In genomic region chr6:15464211-15464725, GRCh38 we compare ENCODE assay signal across 8 cellular contexts.
A peak's percentile ranks its signal among the peaks of the same experiment; 100 is the strongest.
DNase-seq lines count a peak whose midpoint lies in the region; ATAC-seq, FAIRE-seq and TF ChIP-seq lines count a peak whose summit lies in the region.

No MANE protein-coding gene starts in this region.

- H3K4me3 Mint-ChIP-seq in CD4-positive, CD25-positive, alpha-beta regulatory T cell = no peak overlapping the region
- H3K4me3 Mint-ChIP-seq in HFFc6 (no peak overlapping the region), WTC11 (no peak overlapping the region), nephron (no peak overlapping the region)

- ATAC-seq in CD4-positive, CD25-positive, alpha-beta regulatory T cell (ENCODE audit: low read depth in 2 of 2) = peak; percentile 50 to 59
- ATAC-seq in WTC11 (peak; percentile 71), HG03521 (IDR thresholded peaks at IDR 0.05; ENCODE audit: unreplicated experiment) (no peak)

- H3K27ac Mint-ChIP-seq in CD4-positive, CD25-positive, alpha-beta regulatory T cell = no peak overlapping the region
- no peak overlapping the region for H3K27ac Mint-ChIP-seq in HFFc6
- peak overlapping the region; percentile 13; the same call in 1 of the 2 replicates for H3K27ac Mint-ChIP-seq in WTC11
- H3K27ac Mint-ChIP-seq in nephron = no peak overlapping the region

- TF ChIP-seq CTCF in HFFc6 (IDR thresholded peaks at IDR 0.05) (peak; percentile 84), WTC11 (IDR thresholded peaks at IDR 0.05) (peak; percentile 70), bronchial epithelial cell (IDR thresholded peaks at IDR 0.05; ENCODE audit: insufficient read depth, low read length, severe bottlenecking) (peak; percentile 74), nephron (IDR thresholded peaks at IDR 0.05; ENCODE audit: unreplicated experiment in 3 of 3) (peak; percentile 16 to 44 (median 39)), vagina (IDR thresholded peaks at IDR 0.05) (peak in 2 of 3 experiments; percentile 18 to 27), ovary (IDR thresholded peaks at IDR 0.05) (no peak)

- H3K4me1 Mint-ChIP-seq in CD4-positive, CD25-positive, alpha-beta regulatory T cell = peaks cover 18 to 44% (median 33%) of the 10 kb centered on the region in 4 donors
- H3K4me1 Mint-ChIP-seq in HFFc6 (ENCODE audit: low read depth) (peaks cover 45% of the 10 kb centered on the region), WTC11 (peaks cover 78% of the 10 kb centered on the region), nephron (peaks cover 40% of the 10 kb centered on the region)

- H3K27me3 ChIP-seq in CD4-positive, CD25-positive, alpha-beta regulatory T cell (ENCODE audit: control insufficient read depth, insufficient read depth, low read length) = no peaks in the 10 kb centered on the region
- no peaks in the 10 kb centered on the region for H3K27me3 ChIP-seq in bronchial epithelial cell (ENCODE audit: control insufficient read depth, insufficient read depth, low read length)
- H3K27me3 ChIP-seq in vagina = no peaks in the 10 kb centered on the region
- H3K27me3 ChIP-seq in ovary = no peaks in the 10 kb centered on the region

- POLR2A ChIA-PET in WTC11 (lab: Charles Lee) = no interaction called here

- H3K4me1 ChIP-seq in CD4-positive, CD25-positive, alpha-beta regulatory T cell (ENCODE audit: control insufficient read depth, insufficient read depth, low read length, poor library complexity, severe bottlenecking) = no peaks in the 10 kb centered on the region
- H3K4me1 ChIP-seq in vagina (peaks cover 33% of the 10 kb centered on the region), ovary (ENCODE audit: insufficient read depth) (peaks cover 8% of the 10 kb centered on the region)

- 85 to 91% (median 91%) methylated on average over 5 of the region's 5 CpGs for WGBS in ovary, 3 donors

- H3K9me3 Mint-ChIP-seq in CD4-positive, CD25-positive, alpha-beta regulatory T cell = no peaks in the 10 kb centered on the region
- H3K9me3 Mint-ChIP-seq in HFFc6 (no peaks in the 10 kb centered on the region), WTC11 (no peaks in the 10 kb centered on the region), nephron (no peaks in the 10 kb centered on the region)

- intact Hi-C loops in vagina (cut with DNase I) = no loop called here
- intact Hi-C loops in ovary (cut with DNase I) = no loop called here

- peaks cover 7% of the 10 kb centered on the region for H3K36me3 ChIP-seq in CD4-positive, CD25-positive, alpha-beta regulatory T cell (ENCODE audit: control insufficient read depth, insufficient read depth, low read length)
- H3K36me3 ChIP-seq in bronchial epithelial cell (ENCODE audit: control insufficient read depth, insufficient read depth, low read length) = peaks cover 4% of the 10 kb centered on the region
- H3K36me3 ChIP-seq in vagina = no peaks in the 10 kb centered on the region
- no peaks in the 10 kb centered on the region for H3K36me3 ChIP-seq in ovary

- peaks cover 16% of the 10 kb centered on the region for H3K36me3 Mint-ChIP-seq in CD4-positive, CD25-positive, alpha-beta regulatory T cell
- peaks cover 19% of the 10 kb centered on the region for H3K36me3 Mint-ChIP-seq in HFFc6 (ENCODE audit: low read depth)
- H3K36me3 Mint-ChIP-seq in WTC11 = peaks cover 31% of the 10 kb centered on the region
- H3K36me3 Mint-ChIP-seq in nephron (ENCODE audit: low read depth) = peaks cover 40% of the 10 kb centered on the region

- H3K27ac ChIP-seq in CD4-positive, CD25-positive, alpha-beta regulatory T cell (ENCODE audit: insufficient read depth, low read length, poor library complexity, severe bottlenecking) = no peak overlapping the region
- no peak overlapping the region for H3K27ac ChIP-seq in vagina
- H3K27ac ChIP-seq in ovary = no peak overlapping the region

- no peaks in the 10 kb centered on the region for H3K9me3 ChIP-seq in CD4-positive, CD25-positive, alpha-beta regulatory T cell (ENCODE audit: control insufficient read depth in 2 of 2, low read length in 2 of 2)
- H3K9me3 ChIP-seq in vagina (no peaks in the 10 kb centered on the region), ovary (no peaks in the 10 kb centered on the region)

- no peak for TF ChIP-seq EP300 in ovary (IDR thresholded peaks at IDR 0.05)

- DNase-seq in CD4-positive, CD25-positive, alpha-beta regulatory T cell = peak; percentile 33 to 70 (median 48)
- no peak for DNase-seq in HFFc6
- peak; percentile 71 for DNase-seq in WTC11 (ENCODE audit: low spot score)
- no peak for DNase-seq in bronchial epithelial cell (ENCODE audit: low read depth)
- DNase-seq in vagina (ENCODE audit: extremely low spot score in 2 of 2) = peak in 1 of 2 donors; percentile 82
- DNase-seq in ovary = no peak

- CTCF ChIA-PET in WTC11 (lab: Charles Lee) = interaction anchor here (1.0 kb wide), 1 partner anchor 11 kb away, joined by 3 read pairs; no protein-coding TSS in a partner anchor

- H3K4me3 ChIP-seq in CD4-positive, CD25-positive, alpha-beta regulatory T cell (ENCODE audit: low read depth, low read length) = no peak overlapping the region
- H3K4me3 ChIP-seq in bronchial epithelial cell (ENCODE audit: low read depth, low read length) = no peak overlapping the region
- H3K4me3 ChIP-seq in vagina = no peak overlapping the region
- no peak overlapping the region for H3K4me3 ChIP-seq in ovary

- no peak for FAIRE-seq in bronchial epithelial cell (lab: Jason Lieb, UNC)

- TF ChIP-seq POLR2A in vagina (IDR thresholded peaks at IDR 0.05) (no peak), ovary (IDR thresholded peaks at IDR 0.05) (no peak)

- no peaks in the 10 kb centered on the region for H3K27me3 Mint-ChIP-seq in CD4-positive, CD25-positive, alpha-beta regulatory T cell
- H3K27me3 Mint-ChIP-seq in HFFc6 (ENCODE audit: insufficient read depth) (no peaks in the 10 kb centered on the region; the same call in none of the 2 replicates), WTC11 (ENCODE audit: low read depth) (no peaks in the 10 kb centered on the region), nephron (ENCODE audit: low read depth) (no peaks in the 10 kb centered on the region)

TF ChIP-seq in WTC11, 78 proteins besides CTCF, POLR2A, EP300 and RAD21 (continues in another document):
- TF ChIP-seq ATF6 (CRISPR knock-in tag; IDR thresholded peaks at IDR 0.05) = no peak
- TF ChIP-seq JUN (CRISPR knock-in tag; IDR thresholded peaks at IDR 0.05) = no peak
- TF ChIP-seq ARID4B (CRISPR knock-in tag; IDR thresholded peaks at IDR 0.05; ENCODE audit: borderline replicate concordance) = no peak
- no peak for TF ChIP-seq CBFB (CRISPR knock-in tag; IDR thresholded peaks at IDR 0.05; ENCODE audit: low read depth)

Comparison
In these comparisons a context has a peak if more than half of its experiments do, and no peak if none do; other contexts are left out.
1. DNase-seq: peak in CD4-positive, CD25-positive, alpha-beta regulatory T cell (3 of 3) and WTC11 (single experiment); none in HFFc6 (single experiment), bronchial epithelial cell (single experiment) and ovary (0 of 5).
2. CTCF ChIP-seq: peak in HFFc6 (single experiment), WTC11 (single experiment), bronchial epithelial cell (single experiment), nephron (3 of 3) and vagina (2 of 3); none in ovary (0 of 3).